11 cellular contexts compared by ENCODE assay signal in the genomic region with DNA sequence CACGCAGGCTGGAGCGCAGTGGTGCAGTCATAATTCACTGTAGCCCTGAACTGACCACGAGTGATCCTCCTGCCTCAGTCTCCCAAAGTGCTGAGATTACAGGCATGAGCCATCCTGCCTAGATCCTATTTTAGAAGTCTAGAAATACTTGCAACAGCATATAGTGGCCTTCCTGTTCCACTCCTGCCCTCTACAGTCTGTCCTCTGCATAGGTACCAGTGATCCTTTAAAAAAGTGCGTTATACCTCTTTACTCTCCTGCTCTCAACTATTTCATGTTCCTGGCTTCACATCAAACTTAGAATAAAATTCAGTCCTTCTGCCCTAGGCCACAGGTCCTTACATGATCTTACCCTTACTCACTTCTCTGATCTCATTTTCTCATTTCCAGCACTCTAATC. TPM values are rescaled to one million over a fixed set of nuclear protein-coding genes. Genes with fewer than 3 reads are reported as not detected.
DNase-seq lines count a peak whose midpoint lies in the region; ATAC-seq and TF ChIP-seq lines count a peak whose summit lies in the region.
"Had no signal": no experiment of that assay in that cellular context is flagged by ENCODE, and none has a peak within 500 bp of the region (broad histone marks: within the 10 kb centered on the region; RNA-seq: fewer than 3 reads in every experiment).

No MANE protein-coding gene starts in this region.

- TF ChIP-seq POLR2A in erythroblast (IDR thresholded peaks at IDR 0.05; ENCODE audit: low read length) (no peak), esophagus squamous epithelium (IDR thresholded peaks at IDR 0.05) (no peak)

- H3K4me1 ChIP-seq in OCI-LY1 (ENCODE audit: insufficient read depth, low read length, severe bottlenecking) (peaks cover 8% of the 10 kb centered on the region), esophagus squamous epithelium (peaks cover 0 to 30% (median 3%) of the 10 kb centered on the region in 3 donors)

- ATAC-seq in stimulated activated naive CD8-positive, alpha-beta T cell treated with anti-CD3 and anti-CD28 coated beads, Interleukin-15, amount 100 ng/mL, for 72 hours, result no peak
- ATAC-seq in sciatic nerve, result no peak

- H3K4me2 ChIP-seq in OCI-LY1 (ENCODE audit: low read length), result no peak overlapping the region

- peaks cover 5% of the 10 kb centered on the region for H3K79me2 ChIP-seq in OCI-LY1 (ENCODE audit: insufficient read depth, low read length)

- DNase-seq in stimulated activated naive CD8-positive, alpha-beta T cell treated with anti-CD3 and anti-CD28 coated beads, Interleukin-15, amount 100 ng/mL, for 72 hours, result no peak
- peak; percentile 23 to 34 for DNase-seq in erythroblast (lab: John Stamatoyannopoulos, UW)
- no peak for DNase-seq in sciatic nerve (ENCODE audit: low spot score)
- DNase-seq in HEK293T (ENCODE audit: extremely low spot score), result no peak
- DNase-seq in esophagus squamous epithelium (lab: John Stamatoyannopoulos, UW), result no peak
- no peak for DNase-seq in effector CD4-positive, alpha-beta T cell
- DNase-seq: activated CD4-positive, alpha-beta T cell treated with anti-CD3 and anti-CD28 coated beads for 4 hours; kidney glomerular epithelial cell; thyroid gland had no signal

- peak overlapping the region; percentile 8 for H3K27ac Mint-ChIP-seq in stimulated activated naive CD8-positive, alpha-beta T cell treated with anti-CD3 and anti-CD28 coated beads, Interleukin-15, Interleukin-2, amounts not matched to agents 100 ng/mL and 50 ng/mL, for 24 hours
- no peak overlapping the region for H3K27ac Mint-ChIP-seq in stimulated activated naive CD8-positive, alpha-beta T cell treated with anti-CD3 and anti-CD28 coated beads, Interleukin-15, amount 100 ng/mL, for 72 hours

- peaks cover 18% of the 10 kb centered on the region for H3K4me1 Mint-ChIP-seq in stimulated activated naive CD8-positive, alpha-beta T cell treated with anti-CD3 and anti-CD28 coated beads, Interleukin-15, Interleukin-2, amounts not matched to agents 100 ng/mL and 50 ng/mL, for 24 hours (ENCODE audit: low read depth)
- peaks cover 25% of the 10 kb centered on the region for H3K4me1 Mint-ChIP-seq in stimulated activated naive CD8-positive, alpha-beta T cell treated with anti-CD3 and anti-CD28 coated beads, Interleukin-15, amount 100 ng/mL, for 72 hours

- CTCF ChIA-PET in HEK293T (lab: Yijun Ruan, JAX), result no interaction called here

- intact Hi-C loops in sciatic nerve (cut with DNase I), result no loop called here
- intact Hi-C loops in esophagus squamous epithelium (cut with DNase I), result no loop called here

- peak; percentile 44 for TF ChIP-seq CTCF in OCI-LY1 (IDR thresholded peaks at IDR 0.05; ENCODE audit: low read length)
- TF ChIP-seq CTCF in esophagus squamous epithelium (IDR thresholded peaks at IDR 0.05), result peak in 1 of 6 experiments; percentile 47

- H3K27ac ChIP-seq in OCI-LY1 (ENCODE audit: low read depth, low read length, poor library complexity, severe bottlenecking) (no peak overlapping the region), esophagus squamous epithelium (no peak overlapping the region)
- H3K27ac ChIP-seq: thyroid gland had no signal

- WGBS in esophagus squamous epithelium, 2 donors, result 57 to 92% methylated on average over 1 to 4 of the region's 4 CpGs

- H3K9me2 ChIP-seq in OCI-LY1 (ENCODE audit: low read depth, low read length), result no peaks in the 10 kb centered on the region

- no peaks in the 10 kb centered on the region for H3K36me3 Mint-ChIP-seq in stimulated activated naive CD8-positive, alpha-beta T cell treated with anti-CD3 and anti-CD28 coated beads, Interleukin-15, Interleukin-2, amounts not matched to agents 100 ng/mL and 50 ng/mL, for 24 hours (ENCODE audit: low read depth)

- H4K20me1 ChIP-seq in OCI-LY1 (ENCODE audit: insufficient read depth, low read length), result no peaks in the 10 kb centered on the region

- H3F3A ChIP-seq in OCI-LY1 (ENCODE audit: insufficient read depth, low read length), result no peaks in the 10 kb centered on the region

- H3K36me3 ChIP-seq in OCI-LY1 (ENCODE audit: insufficient read depth, low read length), result no peaks in the 10 kb centered on the region
- peaks cover 0 to 9% (median 0%) of the 10 kb centered on the region in 3 donors for H3K36me3 ChIP-seq in esophagus squamous epithelium
- H3K36me3 ChIP-seq: thyroid gland had no signal

- H2AFZ ChIP-seq in OCI-LY1 (ENCODE audit: low read length), result no peak overlapping the region

- no peaks in the 10 kb centered on the region for H3K9me3 Mint-ChIP-seq in stimulated activated naive CD8-positive, alpha-beta T cell treated with anti-CD3 and anti-CD28 coated beads, Interleukin-15, Interleukin-2, amounts not matched to agents 100 ng/mL and 50 ng/mL, for 24 hours
- no peaks in the 10 kb centered on the region for H3K9me3 Mint-ChIP-seq in stimulated activated naive CD8-positive, alpha-beta T cell treated with anti-CD3 and anti-CD28 coated beads, Interleukin-15, amount 100 ng/mL, for 72 hours

- no peaks in the 10 kb centered on the region for H3K9me3 ChIP-seq in OCI-LY1 (ENCODE audit: low read length)
- H3K9me3 ChIP-seq in esophagus squamous epithelium, result no peaks in the 10 kb centered on the region
- H3K9me3 ChIP-seq: thyroid gland had no signal

- no peaks in the 10 kb centered on the region for H3K27me3 ChIP-seq in OCI-LY1 (ENCODE audit: insufficient read depth, low read length)
- no peaks in the 10 kb centered on the region for H3K27me3 ChIP-seq in esophagus squamous epithelium
- H3K27me3 ChIP-seq: thyroid gland had no signal

- no peaks in the 10 kb centered on the region for H3K27me3 Mint-ChIP-seq in stimulated activated naive CD8-positive, alpha-beta T cell treated with anti-CD3 and anti-CD28 coated beads, Interleukin-15, Interleukin-2, amounts not matched to agents 100 ng/mL and 50 ng/mL, for 24 hours
- H3K27me3 Mint-ChIP-seq in stimulated activated naive CD8-positive, alpha-beta T cell treated with anti-CD3 and anti-CD28 coated beads, Interleukin-15, amount 100 ng/mL, for 72 hours, result no peaks in the 10 kb centered on the region

- no peak overlapping the region for H3K4me3 Mint-ChIP-seq in stimulated activated naive CD8-positive, alpha-beta T cell treated with anti-CD3 and anti-CD28 coated beads, Interleukin-15, Interleukin-2, amounts not matched to agents 100 ng/mL and 50 ng/mL, for 24 hours
- no peak overlapping the region for H3K4me3 Mint-ChIP-seq in stimulated activated naive CD8-positive, alpha-beta T cell treated with anti-CD3 and anti-CD28 coated beads, Interleukin-15, amount 100 ng/mL, for 72 hours

- H3K4me3 ChIP-seq in OCI-LY1 (ENCODE audit: low read depth, low read length, poor library complexity, severe bottlenecking) (no peak overlapping the region), esophagus squamous epithelium (no peak overlapping the region)
- H3K4me3 ChIP-seq: thyroid gland had no signal

- POLR2A ChIA-PET in HEK293T (lab: Yijun Ruan, JAX), result no interaction called here

- H3K9ac ChIP-seq in OCI-LY1 (ENCODE audit: low read length), result no peak overlapping the region

TF ChIP-seq in HEK293T, 16 proteins besides CTCF, POLR2A, EP300 and RAD21:
- no peak for TF ChIP-seq FOXM1 (IDR thresholded peaks at IDR 0.05; ENCODE audit: borderline replicate concordance)
- no peak for TF ChIP-seq FOXK2 (IDR thresholded peaks at IDR 0.05)
- TF ChIP-seq FOXA1 (IDR thresholded peaks at IDR 0.05), result no peak
- TF ChIP-seq ELF4 (IDR thresholded peaks at IDR 0.05), result no peak
- TF ChIP-seq SUZ12 (IDR thresholded peaks at IDR 0.05), result no peak
- TF ChIP-seq, protein P1, sequence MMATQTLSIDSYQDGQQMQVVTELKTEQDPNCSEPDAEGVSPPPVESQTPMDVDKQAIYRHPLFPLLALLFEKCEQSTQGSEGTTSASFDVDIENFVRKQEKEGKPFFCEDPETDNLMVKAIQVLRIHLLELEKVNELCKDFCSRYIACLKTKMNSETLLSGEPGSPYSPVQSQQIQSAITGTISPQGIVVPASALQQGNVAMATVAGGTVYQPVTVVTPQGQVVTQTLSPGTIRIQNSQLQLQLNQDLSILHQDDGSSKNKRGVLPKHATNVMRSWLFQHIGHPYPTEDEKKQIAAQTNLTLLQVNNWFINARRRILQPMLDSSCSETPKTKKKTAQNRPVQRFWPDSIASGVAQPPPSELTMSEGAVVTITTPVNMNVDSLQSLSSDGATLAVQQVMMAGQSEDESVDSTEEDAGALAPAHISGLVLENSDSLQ (IDR thresholded peaks at IDR 0.05), result no peak
- no peak for TF ChIP-seq HDGF (IDR thresholded peaks at IDR 0.05; ENCODE audit: borderline replicate concordance)
- no peak for TF ChIP-seq TARDBP (IDR thresholded peaks at IDR 0.05)
- no peak for TF ChIP-seq ZNF384 (IDR thresholded peaks at IDR 0.05)

RNA-seq across cellular contexts. Expression of a gene that starts 6.0 kb away (rescaled TPM):
- 30.1 TPM for total RNA-seq in sciatic nerve
- 10 to 100 TPM; 38.0 to 44.3 (median 40.5) TPM for total RNA-seq in esophagus squamous epithelium

RNA-seq across cellular contexts. Expression of a gene that starts 23.1 kb away (rescaled TPM):
- total RNA-seq in sciatic nerve, result 78.9 TPM
- total RNA-seq in esophagus squamous epithelium, result 100 to 1,000 TPM in 2 of 4 donors, 10 to 100 TPM in 2; 59.3 to 126 (median 95.5) TPM

RNA-seq across cellular contexts. Expression of a gene that starts 57.6 kb away (rescaled TPM):
- 5.9 TPM for total RNA-seq in sciatic nerve
- 1 to 10 TPM in 2 of 4 donors, under 1 TPM in 2; 0.76 to 2.7 (median 1.1) TPM for total RNA-seq in esophagus squamous epithelium

Comparison
In these comparisons a context has a peak if more than half of its experiments do, and no peak if none do; other contexts are left out.
1. DNase-seq: peak in erythroblast (2 of 2); none in stimulated activated naive CD8-positive, alpha-beta T cell treated with anti-CD3 and anti-CD28 coated beads, Interleukin-15, amount 100 ng/mL, for 72 hours (0 of 2), sciatic nerve (single experiment), HEK293T (single experiment), esophagus squamous epithelium (single experiment) and effector CD4-positive, alpha-beta T cell (single experiment).